In genomic region chr1:22452401-22452963, GRCh38 we compare ENCODE assay signal across 8 cellular contexts. TPM values are rescaled to one million over a fixed set of nuclear protein-coding genes. Genes with fewer than 3 reads are reported as not detected.
DNase-seq lines count a peak whose midpoint lies in the region; ATAC-seq and TF ChIP-seq lines count a peak whose summit lies in the region.

No MANE protein-coding gene starts in this region.

- H4K91ac ChIP-seq in H9 (ENCODE audit: insufficient read length, low read depth, low read length): no peak overlapping the region

- no peaks in the 10 kb centered on the region for H3K27me3 ChIP-seq in H9 (ENCODE audit: insufficient read depth, low read length)
- no peaks in the 10 kb centered on the region for H3K27me3 ChIP-seq in MM.1S (replicated peaks; ENCODE audit: insufficient read depth, low read length)

- no peak overlapping the region for H4K8ac ChIP-seq in H9 (replicated peaks; ENCODE audit: insufficient read length, low read depth, low read length)

- H3K9me2 ChIP-seq in MM.1S (replicated peaks; ENCODE audit: insufficient read depth, low read length): no peaks in the 10 kb centered on the region

- H4K20me1 ChIP-seq in H9 (ENCODE audit: control insufficient read depth, insufficient read depth, insufficient read length) (no peaks in the 10 kb centered on the region), MM.1S (ENCODE audit: insufficient read depth, low read length) (no peaks in the 10 kb centered on the region)

- TF ChIP-seq CTCF in H9 (conservative IDR thresholded peaks at IDR 0.05) (no peak), MM.1S (IDR thresholded peaks at IDR 0.05; ENCODE audit: low read length) (peak; percentile 9; the same call in 1 of the 2 replicates)

- peaks cover 8% of the 10 kb centered on the region for H3F3A ChIP-seq in MM.1S (ENCODE audit: insufficient read depth, low read length)

- H3K4me1 ChIP-seq in H9 (ENCODE audit: insufficient read depth, low read length) (peaks cover 6% of the 10 kb centered on the region; the same call in 1 of the 2 replicates), MM.1S (ENCODE audit: low read length) (peaks cover 9% of the 10 kb centered on the region; the same call in 1 of the 2 replicates)

- peaks cover 6% of the 10 kb centered on the region for H3K23me2 ChIP-seq in H9 (ENCODE audit: insufficient read length, low read depth, low read length, poor library complexity, severe bottlenecking)

- H2BK5ac ChIP-seq in H9 (ENCODE audit: insufficient read length, low read length): no peak overlapping the region

- H3K79me2 ChIP-seq in H9 (ENCODE audit: insufficient read depth, low read length): no peaks in the 10 kb centered on the region; the same call in 1 of the 2 replicates
- peaks cover 54% of the 10 kb centered on the region for H3K79me2 ChIP-seq in MM.1S (ENCODE audit: low read length)

- H3K4me3 Mint-ChIP-seq in H9: peak overlapping the region; percentile 85 to 87
- H3K4me3 Mint-ChIP-seq in activated T-helper 17 cell treated with anti-CD3 and anti-CD28 coated beads, Interleukin-2, amount 50 U/mL, for 72 hours: peak overlapping the region; percentile 90

- H3K36me3 Mint-ChIP-seq in H9 (ENCODE audit: insufficient read depth in 1 of 3, low read depth in 3 of 3): no peaks in the 10 kb centered on the region
- peaks cover 12% of the 10 kb centered on the region for H3K36me3 Mint-ChIP-seq in activated T-helper 17 cell treated with anti-CD3 and anti-CD28 coated beads, Interleukin-2, amount 50 U/mL, for 72 hours (ENCODE audit: low read depth)

- peak; percentile 10 for ATAC-seq in activated T-helper 17 cell treated with anti-CD3 and anti-CD28 coated beads, Interleukin-2, amount 50 U/mL, for 72 hours (replicated peaks)

- H3K18ac ChIP-seq in H9 (ENCODE audit: insufficient read length, low read depth, low read length): no peak overlapping the region

- H3T11ph ChIP-seq in H9 (ENCODE audit: low read length): no peak overlapping the region

- no peak overlapping the region for H3K27ac ChIP-seq in H9 (ENCODE audit: insufficient read length, low read depth, low read length)
- H3K27ac ChIP-seq in MM.1S (ENCODE audit: low read length): peak overlapping the region; percentile 79

- no peak overlapping the region for H2BK12ac ChIP-seq in H9 (ENCODE audit: insufficient read length, low read depth, low read length)

- H3K4me1 Mint-ChIP-seq in H9: peaks cover 25 to 29% of the 10 kb centered on the region in 2 experiments
- H3K4me1 Mint-ChIP-seq in activated T-helper 17 cell treated with anti-CD3 and anti-CD28 coated beads, Interleukin-2, amount 50 U/mL, for 72 hours: peaks cover 19% of the 10 kb centered on the region

- no peaks in the 10 kb centered on the region for H3K79me1 ChIP-seq in H9 (ENCODE audit: insufficient read depth, low read depth, low read length, poor library complexity, severe bottlenecking)

- H3K36me3 ChIP-seq in MM.1S (replicated peaks; ENCODE audit: insufficient read depth, low read length): no peaks in the 10 kb centered on the region

- DNase-seq in activated CD4-positive, alpha-beta T cell treated with anti-CD3 and anti-CD28 coated beads for 48 hours: peak; percentile 14
- no peak for DNase-seq in activated CD4-positive, alpha-beta T cell treated with anti-CD3 and anti-CD28 coated beads for 4 hours
- no peak for DNase-seq in H9
- peak; percentile 49 for DNase-seq in MM.1S
- peak; percentile 9 for DNase-seq in germinal center (ENCODE audit: low spot score)
- DNase-seq in nucleus accumbens (lab: John Stamatoyannopoulos, UW): peak in 37 of 56 donors; percentile 26 to 82 (median 58)
- no peak for DNase-seq in NK-92 (lab: John Stamatoyannopoulos, UW; ENCODE audit: unreplicated experiment)

- H3K4me2 ChIP-seq in H9 (ENCODE audit: insufficient read depth, insufficient read length, low read length) (peak overlapping the region; percentile 95), MM.1S (ENCODE audit: low read depth, low read length) (peak overlapping the region; percentile 75)

- no peak overlapping the region for H4K5ac ChIP-seq in H9 (ENCODE audit: insufficient read length, low read depth, low read length)

- peak overlapping the region; percentile 88 for H3K4me3 ChIP-seq in MM.1S (ENCODE audit: low read length)

- peak overlapping the region in 2 of 3 experiments; percentile 36 to 89; a peak in 6 of 7 replicates for H3K27ac Mint-ChIP-seq in H9
- H3K27ac Mint-ChIP-seq in activated T-helper 17 cell treated with anti-CD3 and anti-CD28 coated beads, Interleukin-2, amount 50 U/mL, for 72 hours: peak overlapping the region; percentile 85

- H3K9me3 ChIP-seq in H9 (ENCODE audit: control insufficient read depth, low read depth, low read length) (no peaks in the 10 kb centered on the region), MM.1S (replicated peaks; ENCODE audit: insufficient read depth, low read length) (no peaks in the 10 kb centered on the region)

- no peak overlapping the region for H2BK20ac ChIP-seq in H9 (ENCODE audit: low read depth, low read length, poor library complexity, severe bottlenecking)

- H3K9ac ChIP-seq in H9 (ENCODE audit: extremely low read depth, insufficient read length, low read length) (peak overlapping the region; percentile 8), MM.1S (ENCODE audit: low read length) (peak overlapping the region; percentile 89)

- H3K23ac ChIP-seq in H9 (ENCODE audit: insufficient read length, low read depth, low read length): no peak overlapping the region

- H2AFZ ChIP-seq in H9 (ENCODE audit: low read length): no peak overlapping the region
- H2AFZ ChIP-seq in MM.1S (ENCODE audit: low read length): peak overlapping the region; percentile 82

- H2BK120ac ChIP-seq in H9 (ENCODE audit: low read depth, low read length, poor library complexity, severe bottlenecking): no peak overlapping the region

- no peak overlapping the region for H3K14ac ChIP-seq in H9 (ENCODE audit: insufficient read depth, low read length)

- no peak overlapping the region for H3K4ac ChIP-seq in H9 (ENCODE audit: low read depth, low read length)

- no peak overlapping the region for H3K56ac ChIP-seq in H9 (ENCODE audit: insufficient read length, low read depth, low read length)

- no CpG with 5 or more reads among the region's 14 CpGs for WGBS in H9 (ENCODE audit: extremely low coverage, insufficient read length, low lambda C conversion rate)

- H2AK5ac ChIP-seq in H9 (ENCODE audit: insufficient read length, low read length): no peak overlapping the region

- no peak overlapping the region for H2BK15ac ChIP-seq in H9 (ENCODE audit: low read depth, low read length)

- no peaks in the 10 kb centered on the region for H3K9me3 Mint-ChIP-seq in H9
- no peaks in the 10 kb centered on the region for H3K9me3 Mint-ChIP-seq in activated T-helper 17 cell treated with anti-CD3 and anti-CD28 coated beads, Interleukin-2, amount 50 U/mL, for 72 hours

- no peaks in the 10 kb centered on the region for H3K27me3 Mint-ChIP-seq in H9 (ENCODE audit: low read depth)
- H3K27me3 Mint-ChIP-seq in activated T-helper 17 cell treated with anti-CD3 and anti-CD28 coated beads, Interleukin-2, amount 50 U/mL, for 72 hours: no peaks in the 10 kb centered on the region

RNA-seq across cellular contexts. Expression of gene ZBTB40, which starts 0.8 kb away (rescaled TPM):
- 14.6 and 16.3 TPM in 2 replicates for total RNA-seq in H9 (2021)
- total RNA-seq in activated T-helper 17 cell treated with anti-CD3 and anti-CD28 coated beads, Interleukin-2, amount 50 U/mL, for 72 hours: 10 to 100 TPM; 20.4 to 21.4 TPM

Comparison
In these comparisons a context has a peak if more than half of its experiments do, and no peak if none do; other contexts are left out.
1. DNase-seq: peak in activated CD4-positive, alpha-beta T cell treated with anti-CD3 and anti-CD28 coated beads for 48 hours (single experiment), MM.1S (single experiment), germinal center (single experiment) and nucleus accumbens (37 of 56); none in activated CD4-positive, alpha-beta T cell treated with anti-CD3 and anti-CD28 coated beads for 4 hours (0 of 2), H9 (single experiment) and NK-92 (single experiment).